In the genomic region with DNA sequence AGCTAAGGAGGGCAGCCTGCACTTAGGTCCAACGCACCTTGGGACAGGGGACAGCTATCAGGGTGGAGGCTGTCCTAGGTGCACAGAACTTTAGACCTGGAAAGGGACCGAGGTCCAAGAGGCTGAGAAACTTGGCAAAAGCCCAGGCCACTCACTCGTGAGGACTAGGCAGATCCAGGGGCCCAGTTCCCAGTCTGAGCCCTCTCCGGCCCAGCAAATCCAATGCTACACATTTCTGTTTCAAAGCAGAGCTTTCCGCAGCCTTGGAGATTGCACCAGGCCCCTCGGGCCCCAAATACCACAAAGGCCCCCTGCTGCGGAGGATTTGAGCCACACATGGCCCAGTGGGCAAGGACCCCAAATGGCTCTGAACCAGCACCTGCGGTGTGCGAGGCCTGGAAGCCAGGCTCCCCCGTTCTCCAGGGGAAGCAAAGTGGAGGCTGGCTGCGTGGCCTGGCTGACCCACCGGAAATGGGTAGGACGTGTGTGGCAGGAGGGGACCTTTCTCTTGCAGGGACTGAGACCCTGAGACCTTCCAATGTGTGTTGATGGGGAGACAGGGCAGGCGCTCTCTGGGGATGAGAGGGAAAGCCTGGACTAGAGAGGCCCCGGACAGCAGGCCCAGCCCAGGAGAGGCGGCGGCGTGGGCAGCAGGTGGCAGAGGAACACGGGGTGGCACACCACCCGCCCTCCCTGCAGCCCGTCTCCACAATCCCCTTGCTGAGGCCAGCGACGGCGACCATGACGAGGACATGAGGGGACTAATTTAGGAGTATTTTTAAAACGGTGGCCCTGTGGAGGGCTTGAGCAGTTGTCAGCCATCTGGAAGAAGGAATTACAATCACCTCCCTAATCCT, we compare ENCODE assay signal across 1 cellular context.
TF ChIP-seq lines count a peak whose summit lies in the region.

No MANE protein-coding gene starts in this region.

TF ChIP-seq in HepG2, 621 proteins besides CTCF, POLR2A, EP300 and RAD21 (continued from another document):
- peak; percentile 88 for TF ChIP-seq HNRNPL (IDR thresholded peaks at IDR 0.05; ENCODE audit: low read depth, low read length)
- TF ChIP-seq SOX6 (IDR thresholded peaks at IDR 0.05): no peak
- peak; percentile 37; the same call in 1 of the 2 replicates for TF ChIP-seq SOX6 (CRISPR knock-in tag; IDR thresholded peaks at IDR 0.05)
- peak; percentile 45 for TF ChIP-seq GATAD2A (CRISPR knock-in tag; IDR thresholded peaks at IDR 0.05)
- peak; percentile 59; the same call in 1 of the 2 replicates for TF ChIP-seq ZNF788 (CRISPR knock-in tag; IDR thresholded peaks at IDR 0.05; ENCODE audit: borderline replicate concordance)
- 0 out of 2 replicates have a peak, but pooled peaks have one; percentile 35 for TF ChIP-seq SALL1 (CRISPR knock-in tag; IDR thresholded peaks at IDR 0.05)
- no peak for TF ChIP-seq RFXANK (CRISPR knock-in tag; IDR thresholded peaks at IDR 0.05)
- 0 out of 2 replicates have a peak, but pooled peaks have one; percentile 14 for TF ChIP-seq ZNF768 (CRISPR knock-in tag; IDR thresholded peaks at IDR 0.05)
- peak; percentile 19; the same call in 1 of the 2 replicates for TF ChIP-seq ZNF331 (CRISPR knock-in tag; IDR thresholded peaks at IDR 0.05)
- TF ChIP-seq, protein P1, sequence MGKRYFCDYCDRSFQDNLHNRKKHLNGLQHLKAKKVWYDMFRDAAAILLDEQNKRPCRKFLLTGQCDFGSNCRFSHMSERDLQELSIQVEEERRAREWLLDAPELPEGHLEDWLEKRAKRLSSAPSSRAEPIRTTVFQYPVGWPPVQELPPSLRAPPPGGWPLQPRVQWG (CRISPR knock-in tag; IDR thresholded peaks at IDR 0.05; ENCODE audit: borderline replicate concordance, low read depth): no peak
- no peak for TF ChIP-seq MAFF (IDR thresholded peaks at IDR 0.05; ENCODE audit: low read depth, low read length)
- TF ChIP-seq KMT2A (CRISPR knock-in tag; IDR thresholded peaks at IDR 0.05): 0 out of 2 replicates have a peak, but pooled peaks have one; percentile 17
- TF ChIP-seq SOX13 (IDR thresholded peaks at IDR 0.05): no peak
- TF ChIP-seq SOX13 (CRISPR knock-in tag; conservative IDR thresholded peaks at IDR 0.05 in 1 of 2, IDR thresholded peaks at IDR 0.05 in 1 of 2): 0 out of 4 replicates have a peak, but pooled peaks of 1 of the 2 experiments have one; percentile 5
- 0 out of 2 replicates have a peak, but pooled peaks have one; percentile 52 for TF ChIP-seq ZNF607 (CRISPR knock-in tag; IDR thresholded peaks at IDR 0.05; ENCODE audit: borderline replicate concordance)
- peak; percentile 76 for TF ChIP-seq ZNF501 (CRISPR knock-in tag; IDR thresholded peaks at IDR 0.05)
- TF ChIP-seq KLF11 (CRISPR knock-in tag; IDR thresholded peaks at IDR 0.05): no peak
- TF ChIP-seq NR2F6 (IDR thresholded peaks at IDR 0.05): no peak
- TF ChIP-seq NR2F6 (CRISPR knock-in tag; IDR thresholded peaks at IDR 0.05): no peak
- no peak for TF ChIP-seq ZMYM4 (CRISPR knock-in tag; IDR thresholded peaks at IDR 0.05)
- TF ChIP-seq, protein P2, sequence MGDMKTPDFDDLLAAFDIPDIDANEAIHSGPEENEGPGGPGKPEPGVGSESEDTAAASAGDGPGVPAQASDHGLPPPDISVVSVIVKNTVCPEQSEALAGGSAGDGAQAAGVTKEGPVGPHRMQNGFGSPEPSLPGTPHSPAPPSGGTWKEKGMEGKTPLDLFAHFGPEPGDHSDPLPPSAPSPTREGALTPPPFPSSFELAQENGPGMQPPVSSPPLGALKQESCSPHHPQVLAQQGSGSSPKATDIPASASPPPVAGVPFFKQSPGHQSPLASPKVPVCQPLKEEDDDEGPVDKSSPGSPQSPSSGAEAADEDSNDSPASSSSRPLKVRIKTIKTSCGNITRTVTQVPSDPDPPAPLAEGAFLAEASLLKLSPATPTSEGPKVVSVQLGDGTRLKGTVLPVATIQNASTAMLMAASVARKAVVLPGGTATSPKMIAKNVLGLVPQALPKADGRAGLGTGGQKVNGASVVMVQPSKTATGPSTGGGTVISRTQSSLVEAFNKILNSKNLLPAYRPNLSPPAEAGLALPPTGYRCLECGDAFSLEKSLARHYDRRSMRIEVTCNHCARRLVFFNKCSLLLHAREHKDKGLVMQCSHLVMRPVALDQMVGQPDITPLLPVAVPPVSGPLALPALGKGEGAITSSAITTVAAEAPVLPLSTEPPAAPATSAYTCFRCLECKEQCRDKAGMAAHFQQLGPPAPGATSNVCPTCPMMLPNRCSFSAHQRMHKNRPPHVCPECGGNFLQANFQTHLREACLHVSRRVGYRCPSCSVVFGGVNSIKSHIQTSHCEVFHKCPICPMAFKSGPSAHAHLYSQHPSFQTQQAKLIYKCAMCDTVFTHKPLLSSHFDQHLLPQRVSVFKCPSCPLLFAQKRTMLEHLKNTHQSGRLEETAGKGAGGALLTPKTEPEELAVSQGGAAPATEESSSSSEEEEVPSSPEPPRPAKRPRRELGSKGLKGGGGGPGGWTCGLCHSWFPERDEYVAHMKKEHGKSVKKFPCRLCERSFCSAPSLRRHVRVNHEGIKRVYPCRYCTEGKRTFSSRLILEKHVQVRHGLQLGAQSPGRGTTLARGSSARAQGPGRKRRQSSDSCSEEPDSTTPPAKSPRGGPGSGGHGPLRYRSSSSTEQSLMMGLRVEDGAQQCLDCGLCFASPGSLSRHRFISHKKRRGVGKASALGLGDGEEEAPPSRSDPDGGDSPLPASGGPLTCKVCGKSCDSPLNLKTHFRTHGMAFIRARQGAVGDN (CRISPR knock-in tag; IDR thresholded peaks at IDR 0.05): peak; percentile 89
- TF ChIP-seq, protein P3, sequence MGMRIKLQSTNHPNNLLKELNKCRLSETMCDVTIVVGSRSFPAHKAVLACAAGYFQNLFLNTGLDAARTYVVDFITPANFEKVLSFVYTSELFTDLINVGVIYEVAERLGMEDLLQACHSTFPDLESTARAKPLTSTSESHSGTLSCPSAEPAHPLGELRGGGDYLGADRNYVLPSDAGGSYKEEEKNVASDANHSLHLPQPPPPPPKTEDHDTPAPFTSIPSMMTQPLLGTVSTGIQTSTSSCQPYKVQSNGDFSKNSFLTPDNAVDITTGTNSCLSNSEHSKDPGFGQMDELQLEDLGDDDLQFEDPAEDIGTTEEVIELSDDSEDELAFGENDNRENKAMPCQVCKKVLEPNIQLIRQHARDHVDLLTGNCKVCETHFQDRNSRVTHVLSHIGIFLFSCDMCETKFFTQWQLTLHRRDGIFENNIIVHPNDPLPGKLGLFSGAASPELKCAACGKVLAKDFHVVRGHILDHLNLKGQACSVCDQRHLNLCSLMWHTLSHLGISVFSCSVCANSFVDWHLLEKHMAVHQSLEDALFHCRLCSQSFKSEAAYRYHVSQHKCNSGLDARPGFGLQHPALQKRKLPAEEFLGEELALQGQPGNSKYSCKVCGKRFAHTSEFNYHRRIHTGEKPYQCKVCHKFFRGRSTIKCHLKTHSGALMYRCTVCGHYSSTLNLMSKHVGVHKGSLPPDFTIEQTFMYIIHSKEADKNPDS (CRISPR knock-in tag; IDR thresholded peaks at IDR 0.05): 0 out of 2 replicates have a peak, but pooled peaks have one; percentile 9
- TF ChIP-seq, protein P4, sequence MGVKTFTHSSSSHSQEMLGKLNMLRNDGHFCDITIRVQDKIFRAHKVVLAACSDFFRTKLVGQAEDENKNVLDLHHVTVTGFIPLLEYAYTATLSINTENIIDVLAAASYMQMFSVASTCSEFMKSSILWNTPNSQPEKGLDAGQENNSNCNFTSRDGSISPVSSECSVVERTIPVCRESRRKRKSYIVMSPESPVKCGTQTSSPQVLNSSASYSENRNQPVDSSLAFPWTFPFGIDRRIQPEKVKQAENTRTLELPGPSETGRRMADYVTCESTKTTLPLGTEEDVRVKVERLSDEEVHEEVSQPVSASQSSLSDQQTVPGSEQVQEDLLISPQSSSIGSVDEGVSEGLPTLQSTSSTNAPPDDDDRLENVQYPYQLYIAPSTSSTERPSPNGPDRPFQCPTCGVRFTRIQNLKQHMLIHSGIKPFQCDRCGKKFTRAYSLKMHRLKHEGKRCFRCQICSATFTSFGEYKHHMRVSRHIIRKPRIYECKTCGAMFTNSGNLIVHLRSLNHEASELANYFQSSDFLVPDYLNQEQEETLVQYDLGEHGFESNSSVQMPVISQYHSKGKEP (CRISPR knock-in tag; IDR thresholded peaks at IDR 0.05): no peak
- TF ChIP-seq, protein P5, sequence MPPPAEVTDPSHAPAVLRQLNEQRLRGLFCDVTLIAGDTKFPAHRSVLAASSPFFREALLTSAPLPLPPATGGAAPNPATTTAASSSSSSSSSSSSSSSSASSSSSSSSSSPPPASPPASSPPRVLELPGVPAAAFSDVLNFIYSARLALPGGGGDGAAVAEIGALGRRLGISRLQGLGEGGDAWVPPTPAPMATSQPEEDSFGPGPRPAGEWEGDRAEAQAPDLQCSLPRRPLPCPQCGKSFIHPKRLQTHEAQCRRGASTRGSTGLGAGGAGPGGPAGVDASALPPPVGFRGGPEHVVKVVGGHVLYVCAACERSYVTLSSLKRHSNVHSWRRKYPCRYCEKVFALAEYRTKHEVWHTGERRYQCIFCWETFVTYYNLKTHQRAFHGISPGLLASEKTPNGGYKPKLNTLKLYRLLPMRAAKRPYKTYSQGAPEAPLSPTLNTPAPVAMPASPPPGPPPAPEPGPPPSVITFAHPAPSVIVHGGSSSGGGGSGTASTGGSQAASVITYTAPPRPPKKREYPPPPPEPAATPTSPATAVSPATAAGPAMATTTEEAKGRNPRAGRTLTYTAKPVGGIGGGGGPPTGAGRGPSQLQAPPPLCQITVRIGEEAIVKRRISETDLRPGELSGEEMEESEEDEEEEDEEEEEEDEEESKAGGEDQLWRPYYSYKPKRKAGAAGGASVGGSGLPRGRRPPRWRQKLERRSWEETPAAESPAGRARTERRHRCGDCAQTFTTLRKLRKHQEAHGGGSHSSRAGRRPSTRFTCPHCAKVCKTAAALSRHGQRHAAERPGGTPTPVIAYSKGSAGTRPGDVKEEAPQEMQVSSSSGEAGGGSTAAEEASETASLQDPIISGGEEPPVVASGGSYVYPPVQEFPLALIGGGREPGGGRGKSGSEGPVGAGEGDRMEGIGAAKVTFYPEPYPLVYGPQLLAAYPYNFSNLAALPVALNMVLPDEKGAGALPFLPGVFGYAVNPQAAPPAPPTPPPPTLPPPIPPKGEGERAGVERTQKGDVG (CRISPR knock-in tag; IDR thresholded peaks at IDR 0.05; ENCODE audit: borderline replicate concordance): peak; percentile 35; the same call in 1 of the 2 replicates
- TF ChIP-seq SETDB1 (CRISPR knock-in tag; IDR thresholded peaks at IDR 0.05; ENCODE audit: borderline replicate concordance): 0 out of 2 replicates have a peak, but pooled peaks have one; percentile 23
- TF ChIP-seq RFX3 (CRISPR knock-in tag; IDR thresholded peaks at IDR 0.05): no peak
- peak; percentile 58 for TF ChIP-seq ZFY (CRISPR knock-in tag; IDR thresholded peaks at IDR 0.05)
- peak; percentile 72; the same call in 1 of the 2 replicates for TF ChIP-seq HNF4G (IDR thresholded peaks at IDR 0.05; ENCODE audit: borderline replicate concordance, low read depth, low read length)
- 0 out of 2 replicates have a peak, but pooled peaks have one; percentile 27 for TF ChIP-seq HNF4G (CRISPR knock-in tag; IDR thresholded peaks at IDR 0.05; ENCODE audit: borderline replicate concordance, low read depth)
- TF ChIP-seq RARA (CRISPR knock-in tag; IDR thresholded peaks at IDR 0.05): peak; percentile 20; the same call in 1 of the 2 replicates
- TF ChIP-seq DPF2 (CRISPR knock-in tag; IDR thresholded peaks at IDR 0.05; ENCODE audit: borderline replicate concordance, low read depth): no peak
- TF ChIP-seq MXD4 (CRISPR knock-in tag; IDR thresholded peaks at IDR 0.05): no peak
- TF ChIP-seq ZNF557 (CRISPR knock-in tag; IDR thresholded peaks at IDR 0.05): no peak
- TF ChIP-seq, protein P6, sequence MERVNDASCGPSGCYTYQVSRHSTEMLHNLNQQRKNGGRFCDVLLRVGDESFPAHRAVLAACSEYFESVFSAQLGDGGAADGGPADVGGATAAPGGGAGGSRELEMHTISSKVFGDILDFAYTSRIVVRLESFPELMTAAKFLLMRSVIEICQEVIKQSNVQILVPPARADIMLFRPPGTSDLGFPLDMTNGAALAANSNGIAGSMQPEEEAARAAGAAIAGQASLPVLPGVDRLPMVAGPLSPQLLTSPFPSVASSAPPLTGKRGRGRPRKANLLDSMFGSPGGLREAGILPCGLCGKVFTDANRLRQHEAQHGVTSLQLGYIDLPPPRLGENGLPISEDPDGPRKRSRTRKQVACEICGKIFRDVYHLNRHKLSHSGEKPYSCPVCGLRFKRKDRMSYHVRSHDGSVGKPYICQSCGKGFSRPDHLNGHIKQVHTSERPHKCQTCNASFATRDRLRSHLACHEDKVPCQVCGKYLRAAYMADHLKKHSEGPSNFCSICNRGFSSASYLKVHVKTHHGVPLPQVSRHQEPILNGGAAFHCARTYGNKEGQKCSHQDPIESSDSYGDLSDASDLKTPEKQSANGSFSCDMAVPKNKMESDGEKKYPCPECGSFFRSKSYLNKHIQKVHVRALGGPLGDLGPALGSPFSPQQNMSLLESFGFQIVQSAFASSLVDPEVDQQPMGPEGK (CRISPR knock-in tag; IDR thresholded peaks at IDR 0.05): peak; percentile 31; the same call in 1 of the 2 replicates
TF ChIP-seq in HepG2: peak in this region for 39.
